Comparison of ENCODE assay signal across 1 cellular context in the genomic region with DNA sequence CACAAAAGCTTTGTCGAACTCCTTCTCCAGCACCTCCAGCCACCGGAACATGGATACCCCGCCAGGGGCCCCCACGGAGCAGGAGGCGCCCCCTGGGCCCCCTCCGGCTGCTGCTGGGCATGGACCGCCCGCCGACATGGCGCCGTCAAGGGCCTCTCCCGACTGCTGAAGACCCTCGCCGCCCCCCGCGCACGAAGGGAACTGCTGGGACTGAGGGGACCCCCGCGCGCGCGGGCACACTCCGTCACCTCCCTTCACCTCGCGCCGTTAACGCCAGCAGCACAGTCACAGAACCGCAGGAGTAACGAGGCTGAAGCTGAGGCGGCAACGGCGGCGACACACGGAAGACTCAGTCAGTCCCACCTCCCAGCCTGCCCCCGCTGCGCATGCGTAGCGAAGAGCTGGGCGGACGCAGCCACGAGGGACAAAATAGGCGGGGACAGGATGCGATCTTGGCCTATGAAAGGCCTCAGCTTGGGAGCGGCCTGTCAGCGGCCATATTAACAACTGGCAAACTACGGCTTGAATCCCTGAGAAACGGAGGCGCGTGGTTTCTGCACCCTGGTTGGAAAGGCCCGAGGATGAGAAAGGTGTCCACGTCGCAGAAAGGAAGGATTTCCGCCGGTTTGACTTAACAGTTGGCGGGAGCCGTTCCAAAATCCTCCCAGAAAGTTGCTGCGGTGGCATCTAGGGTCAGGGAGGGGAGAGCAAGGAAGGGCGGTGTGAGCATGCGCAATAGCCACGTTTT.
TF ChIP-seq lines count a peak whose summit lies in the region.

GOPC (minus strand) TSS at position 361 of the 748 bp plus-strand sequence; CDS start at position 138, 223 bp downstream.

TF ChIP-seq in HEK293, 187 proteins besides CTCF, POLR2A, EP300 and RAD21 (continued from another document and continues in another):
- TF ChIP-seq ZNF148 (tag by site-specific recombination; IDR thresholded peaks at IDR 0.05; ENCODE audit: borderline replicate concordance) (no peak), ZNF518A (tag by site-specific recombination; conservative IDR thresholded peaks at IDR 0.05; ENCODE audit: low read depth) (peak; percentile 71), ZNF529 (tag by site-specific recombination; IDR thresholded peaks at IDR 0.05; ENCODE audit: insufficient replicate concordance) (no peak), ZBTB26 (tag by site-specific recombination; optimal IDR thresholded peaks at IDR 0.05) (peak; percentile 70), ZNF664 (tag by site-specific recombination; IDR thresholded peaks at IDR 0.05) (no peak), ZNF311 (tag by site-specific recombination; IDR thresholded peaks at IDR 0.05; ENCODE audit: borderline replicate concordance) (no peak), SALL2 (tag by site-specific recombination; IDR thresholded peaks at IDR 0.05; ENCODE audit: borderline replicate concordance) (no peak), ZNF677 (tag by site-specific recombination; IDR thresholded peaks at IDR 0.05) (no peak), BCL11B (tag by site-specific recombination; IDR thresholded peaks at IDR 0.05; ENCODE audit: low read depth) (no peak), ZNF701 (tag by site-specific recombination; IDR thresholded peaks at IDR 0.05) (no peak), ZNF626 (tag by site-specific recombination; IDR thresholded peaks at IDR 0.05) (no peak), ZNF660 (tag by site-specific recombination; IDR thresholded peaks at IDR 0.05) (peak; percentile 55; the same call in 1 of the 2 replicates), ZNF571 (tag by site-specific recombination; IDR thresholded peaks at IDR 0.05) (no peak), ZNF707 (tag by site-specific recombination; IDR thresholded peaks at IDR 0.05) (no peak), ZNF416 (tag by site-specific recombination; IDR thresholded peaks at IDR 0.05) (no peak), ZBTB21 (tag by site-specific recombination; IDR thresholded peaks at IDR 0.05) (no peak), ZNF274 (IDR thresholded peaks at IDR 0.05; ENCODE audit: low read length) (no peak), ZNF274 (tag by site-specific recombination; IDR thresholded peaks at IDR 0.05; ENCODE audit: borderline replicate concordance) (no peak), ZNF76 (tag by site-specific recombination; IDR thresholded peaks at IDR 0.05; ENCODE audit: borderline replicate concordance, low read depth) (peak; percentile 86), REPIN1 (tag by site-specific recombination; IDR thresholded peaks at IDR 0.05; ENCODE audit: low read depth) (no peak), ZNF2 (tag by site-specific recombination; IDR thresholded peaks at IDR 0.05) (peak; percentile 69), RBAK (tag by site-specific recombination; IDR thresholded peaks at IDR 0.05) (no peak), TRIM28 (IDR thresholded peaks at IDR 0.05; ENCODE audit: borderline replicate concordance, low read length) (no peak), ZNF280D (tag by site-specific recombination; IDR thresholded peaks at IDR 0.05) (no peak), ZBTB1 (tag by site-specific recombination; IDR thresholded peaks at IDR 0.05) (no peak), KLF10 (tag by site-specific recombination; IDR thresholded peaks at IDR 0.05) (peak; percentile 46; the same call in 1 of the 2 replicates), ZNF692 (tag by site-specific recombination; IDR thresholded peaks at IDR 0.05) (peak; percentile 83), ZNF558 (tag by site-specific recombination; IDR thresholded peaks at IDR 0.05) (no peak; the same call in 1 of the 2 replicates), ZNF341 (tag by site-specific recombination; IDR thresholded peaks at IDR 0.05; ENCODE audit: low read depth) (peak; percentile 99), ZNF302 (tag by site-specific recombination; IDR thresholded peaks at IDR 0.05; ENCODE audit: low read depth) (no peak), BCL6B (tag by site-specific recombination; IDR thresholded peaks at IDR 0.05) (no peak), ZNF221 (tag by site-specific recombination; IDR thresholded peaks at IDR 0.05; ENCODE audit: borderline replicate concordance) (no peak), IKZF3 (tag by site-specific recombination; IDR thresholded peaks at IDR 0.05) (peak; percentile 38), ZNF768 (tag by site-specific recombination; IDR thresholded peaks at IDR 0.05) (peak; percentile 37; the same call in 1 of the 2 replicates), ZNF239 (tag by site-specific recombination; IDR thresholded peaks at IDR 0.05) (no peak), ZSCAN16 (tag by site-specific recombination; IDR thresholded peaks at IDR 0.05) (no peak), ZNF629 (tag by site-specific recombination; IDR thresholded peaks at IDR 0.05) (peak; percentile 56), SCRT2 (tag by site-specific recombination; IDR thresholded peaks at IDR 0.05) (no peak), ZNF133 (tag by site-specific recombination; IDR thresholded peaks at IDR 0.05) (no peak), ZNF16 (tag by site-specific recombination; IDR thresholded peaks at IDR 0.05; ENCODE audit: low read depth) (no peak), ZSCAN23 (tag by site-specific recombination; IDR thresholded peaks at IDR 0.05) (no peak), ZNF211 (tag by site-specific recombination; IDR thresholded peaks at IDR 0.05; ENCODE audit: low read depth) (no peak), ZNF501 (tag by site-specific recombination; IDR thresholded peaks at IDR 0.05) (peak; percentile 82), SCRT1 (tag by site-specific recombination; IDR thresholded peaks at IDR 0.05; ENCODE audit: borderline replicate concordance) (no peak), ZFP69B (tag by site-specific recombination; IDR thresholded peaks at IDR 0.05) (peak; percentile 28; the same call in 1 of the 2 replicates), OVOL3 (tag by site-specific recombination; IDR thresholded peaks at IDR 0.05) (0 out of 2 replicates have a peak, but pooled peaks have one; percentile 38)
- TF ChIP-seq, protein P1, sequence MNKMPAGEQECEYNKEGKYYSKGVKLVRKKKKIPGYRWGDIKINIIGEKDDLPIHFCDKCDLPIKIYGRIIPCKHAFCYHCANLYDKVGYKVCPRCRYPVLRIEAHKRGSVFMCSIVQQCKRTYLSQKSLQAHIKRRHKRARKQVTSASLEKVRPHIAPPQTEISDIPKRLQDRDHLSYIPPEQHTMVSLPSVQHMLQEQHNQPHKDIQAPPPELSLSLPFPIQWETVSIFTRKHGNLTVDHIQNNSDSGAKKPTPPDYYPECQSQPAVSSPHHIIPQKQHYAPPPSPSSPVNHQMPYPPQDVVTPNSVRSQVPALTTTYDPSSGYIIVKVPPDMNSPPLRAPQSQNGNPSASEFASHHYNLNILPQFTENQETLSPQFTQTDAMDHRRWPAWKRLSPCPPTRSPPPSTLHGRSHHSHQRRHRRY (tag by site-specific recombination; IDR thresholded peaks at IDR 0.05), result 0 out of 2 replicates have a peak, but pooled peaks have one; percentile 28
